In the genomic region with DNA sequence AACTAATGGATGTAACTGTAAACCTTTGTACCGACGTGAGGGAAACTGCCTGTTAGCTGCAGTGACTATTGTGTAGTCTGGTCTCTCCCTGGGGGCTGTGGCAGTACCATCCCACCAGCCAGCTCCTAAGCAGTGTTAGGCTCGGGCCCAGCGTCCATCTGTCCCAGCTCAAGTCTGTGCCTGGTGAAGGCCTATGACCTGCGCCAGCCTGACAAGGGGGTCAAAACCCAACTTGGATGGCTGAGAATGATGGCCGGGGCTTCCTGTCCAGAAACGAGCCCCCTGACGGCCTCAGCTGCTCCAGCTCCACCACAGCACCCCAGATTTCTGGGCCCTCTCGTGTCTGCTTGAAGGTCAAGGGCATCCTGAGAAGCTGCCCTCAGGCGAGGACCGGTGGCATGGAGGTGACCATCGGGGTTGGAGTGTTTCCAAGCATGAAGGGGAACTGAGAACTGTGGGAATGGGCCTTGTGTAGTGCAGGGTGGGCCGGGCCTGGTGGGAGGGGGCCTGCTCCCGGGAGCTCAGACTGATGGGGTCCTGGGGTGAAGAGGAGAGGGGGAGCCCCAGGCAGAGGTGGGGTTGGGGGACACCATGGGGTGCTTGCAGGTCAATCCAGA, we compare ENCODE assay signal across 15 cellular contexts. TPM values are rescaled to one million over a fixed set of nuclear protein-coding genes. Genes with fewer than 3 reads are reported as not detected.
DNase-seq lines count a peak whose midpoint lies in the region; ATAC-seq, FAIRE-seq and TF ChIP-seq lines count a peak whose summit lies in the region.
"Had no signal": no experiment of that assay in that cellular context is flagged by ENCODE, and none has a peak within 500 bp of the region (broad histone marks: within the 10 kb centered on the region; RNA-seq: fewer than 3 reads in every experiment).

No MANE protein-coding gene starts in this region.

- H3K9ac ChIP-seq in kidney (ENCODE audit: low read length in 2 of 2) = no peak overlapping the region

- TF ChIP-seq POLR2A in NB4 (IDR thresholded peaks at IDR 0.05; ENCODE audit: extremely low read depth, insufficient read length) (no peak), gastrocnemius medialis (IDR thresholded peaks at IDR 0.05) (no peak)

- ATAC-seq in gastrocnemius medialis = no peak
- ATAC-seq: activated T-helper 17 cell treated with anti-CD3 and anti-CD28 coated beads, Interleukin-2, amount 50 U/mL, for 72 hours had no signal

- H3K27ac ChIP-seq in DOHH2 (ENCODE audit: low read depth, low read length) (no peak overlapping the region; the same call in 1 of the 2 replicates), kidney (ENCODE audit: low read depth in 2 of 2, low read length in 2 of 2) (no peak overlapping the region), gastrocnemius medialis (peak overlapping the region in 3 of 4 donors; percentile 78 to 82 (median 82)), SJCRH30 (no peak overlapping the region)

- no peak for FAIRE-seq in kidney (lab: Jason Lieb, UNC)

- TF ChIP-seq CTCF in DOHH2 (IDR thresholded peaks at IDR 0.05; ENCODE audit: low read depth, low read length, poor library complexity, severe bottlenecking) (no peak), NB4 (IDR thresholded peaks at IDR 0.05; ENCODE audit: low read depth, low read length) (no peak), kidney (IDR thresholded peaks at IDR 0.05; ENCODE audit: borderline replicate concordance, extremely low read depth, insufficient read depth) (no peak), gastrocnemius medialis (IDR thresholded peaks at IDR 0.05 in 4 of 5, conservative IDR thresholded peaks at IDR 0.05 in 1 of 5) (no peak)

- DNase-seq in NB4 (ENCODE audit: low read depth) (peak; percentile 67), kidney (peak; percentile 74), gastrocnemius medialis (no peak), UCSD-AML1 (lab: John Stamatoyannopoulos, UW; ENCODE audit: unreplicated experiment) (no peak), hypothalamus (lab: John Stamatoyannopoulos, UW) (no peak), SJCRH30 (no peak)
- DNase-seq: activated CD4-positive, alpha-beta T cell treated with anti-CD3 and anti-CD28 coated beads for 1 hour; Karpas-422; NCI-H2081; NK-92 treated with Interleukin-12 subunit alpha and Interleukin-12 subunit beta, amount 100 ng/mL, for 24 hours had no signal

- H3K79me2 ChIP-seq in DOHH2 (ENCODE audit: control insufficient read depth, low read length) = no peaks in the 10 kb centered on the region

- H3K4me3 ChIP-seq in DOHH2 (ENCODE audit: low read length) = no peak overlapping the region
- H3K4me3 ChIP-seq in NB4 (ENCODE audit: low read depth, low read length) = no peak overlapping the region
- no peak overlapping the region for H3K4me3 ChIP-seq in kidney (ENCODE audit: low read length in 2 of 2)
- no peak overlapping the region for H3K4me3 ChIP-seq in gastrocnemius medialis
- no peak overlapping the region for H3K4me3 ChIP-seq in SJCRH30
- H3K4me3 ChIP-seq: mucosa of descending colon, testis had no signal

- H4K20me1 ChIP-seq in DOHH2 (ENCODE audit: control insufficient read depth, insufficient read depth, low read depth, low read length) = no peaks in the 10 kb centered on the region

- intact Hi-C loops in kidney (cut with DNase I) = no loop called here
- intact Hi-C loops in gastrocnemius medialis (cut with DNase I; ENCODE audit: low total_unique reads) = no loop called here

- in situ Hi-C loops in gastrocnemius medialis (cut with MboI; ENCODE audit: low sequenced_read_pairs in 4 of 4) = no loop called here

- no peaks in the 10 kb centered on the region for H3K9me2 ChIP-seq in DOHH2 (replicated peaks; ENCODE audit: control insufficient read depth, low read length)

- no peaks in the 10 kb centered on the region for H3K9me3 ChIP-seq in DOHH2 (ENCODE audit: control insufficient read depth, insufficient read depth, low read length)
- H3K9me3 ChIP-seq in kidney (ENCODE audit: control insufficient read depth in 1 of 2, low read length in 2 of 2) = no peaks in the 10 kb centered on the region
- no peaks in the 10 kb centered on the region for H3K9me3 ChIP-seq in gastrocnemius medialis
- no peaks in the 10 kb centered on the region for H3K9me3 ChIP-seq in SJCRH30 (replicated peaks)
- H3K9me3 ChIP-seq: mucosa of descending colon, testis had no signal

- H3F3A ChIP-seq in DOHH2 (ENCODE audit: control insufficient read depth, insufficient read depth) = no peaks in the 10 kb centered on the region

- peak overlapping the region; percentile 90; the same call in 1 of the 2 replicates for H3K4me2 ChIP-seq in DOHH2 (ENCODE audit: low read length)

- H3K27me3 ChIP-seq in DOHH2 (ENCODE audit: control insufficient read depth, low read length) (no peaks in the 10 kb centered on the region), gastrocnemius medialis (no peaks in the 10 kb centered on the region), SJCRH30 (no peaks in the 10 kb centered on the region)
- H3K27me3 ChIP-seq: testis had no signal

- H3K36me3 ChIP-seq in DOHH2 (ENCODE audit: control insufficient read depth, low read length) (no peaks in the 10 kb centered on the region), kidney (ENCODE audit: control insufficient read depth in 1 of 2, insufficient read depth in 2 of 2, low read length in 2 of 2) (no peaks in the 10 kb centered on the region), gastrocnemius medialis (no peaks in the 10 kb centered on the region), SJCRH30 (no peaks in the 10 kb centered on the region)

- H3K4me1 ChIP-seq in DOHH2 (ENCODE audit: control insufficient read depth, low read length) (peaks cover 67% of the 10 kb centered on the region), kidney (ENCODE audit: control insufficient read depth in 1 of 2, insufficient read depth in 1 of 2, low read depth in 1 of 2, low read length in 2 of 2) (peaks cover 0 to 3% of the 10 kb centered on the region in 2 donors), gastrocnemius medialis (peaks cover 6 to 22% of the 10 kb centered on the region in 2 donors), SJCRH30 (peaks cover 7% of the 10 kb centered on the region; the same call in 1 of the 2 replicates)
- H3K4me1 ChIP-seq: testis had no signal

RNA-seq across cellular contexts. Expression of a gene that starts 14.3 kb away (rescaled TPM):
- 39.8 TPM for total RNA-seq in kidney
- polyA plus RNA-seq in kidney (ENCODE audit: insufficient read depth, low read depth, low replicate concordance) = 7.3 TPM
- 1 to 10 TPM in 3 of 4 donors, under 1 TPM in 1; 0.44 to 7.0 (median 4.2) TPM for total RNA-seq in gastrocnemius medialis
- not detected in 2 replicates for total RNA-seq in SJCRH30 (2014; rRNA removed; shearing (Covaris generic))
- total RNA-seq: endothelial cell of umbilical vein had no signal
- polyA plus RNA-seq: endothelial cell of umbilical vein had no signal

RNA-seq across cellular contexts. Expression of a gene that starts 15.7 kb away (rescaled TPM):
- total RNA-seq in kidney = 80.6 TPM
- polyA plus RNA-seq in kidney (ENCODE audit: insufficient read depth, low read depth, low replicate concordance) = 93.2 TPM
- 10 to 100 TPM; 16.8 to 48.9 (median 25.6) TPM for total RNA-seq in gastrocnemius medialis
- total RNA-seq in SJCRH30 (2014; rRNA removed; shearing (Covaris generic)) = 17.3 and 24.4 TPM in 2 replicates

RNA-seq across cellular contexts. Expression of a gene that starts 33.6 kb away (rescaled TPM):
- total RNA-seq in kidney (103 TPM), gastrocnemius medialis (100 to 1,000 TPM; 243 to 350 (median 329) TPM)
- polyA plus RNA-seq in kidney (ENCODE audit: insufficient read depth, low read depth, low replicate concordance) = 171 TPM
- 236 and 258 TPM in 2 replicates for total RNA-seq in SJCRH30 (2014; rRNA removed; shearing (Covaris generic))

RNA-seq across cellular contexts. Expression of a gene that starts 40.2 kb away (rescaled TPM):
- total RNA-seq in kidney = 0.19 TPM
- 0.52 TPM for polyA plus RNA-seq in kidney (ENCODE audit: insufficient read depth, low read depth, low replicate concordance)
- total RNA-seq in gastrocnemius medialis = under 1 TPM in 1 of 4 donors, not detected in 3; 0.07 TPM
- not detected in 2 replicates for total RNA-seq in SJCRH30 (2014; rRNA removed; shearing (Covaris generic))
- total RNA-seq: activated T-helper 17 cell treated with anti-CD3 and anti-CD28 coated beads, Interleukin-2, amount 50 U/mL, for 72 hours; endothelial cell of umbilical vein had no signal
- polyA plus RNA-seq: endothelial cell of umbilical vein had no signal

RNA-seq across cellular contexts. Expression of a gene that starts 56.3 kb away (rescaled TPM):
- total RNA-seq in kidney = 0.41 TPM
- 0.28 TPM for polyA plus RNA-seq in kidney (ENCODE audit: insufficient read depth, low read depth, low replicate concordance)
- total RNA-seq in gastrocnemius medialis = 10 to 100 TPM; 48.9 to 68.6 (median 59.4) TPM
- 91.3 and 93.5 TPM in 2 replicates for total RNA-seq in SJCRH30 (2014; rRNA removed; shearing (Covaris generic))

Comparison
In these comparisons a context has a peak if more than half of its experiments do, and no peak if none do; other contexts are left out.
1. H3K27ac ChIP-seq: peak in gastrocnemius medialis (3 of 4); none in DOHH2 (single experiment), kidney (0 of 2) and SJCRH30 (single experiment).
2. DNase-seq: peak in NB4 (single experiment) and kidney (single experiment); none in gastrocnemius medialis (0 of 2), UCSD-AML1 (single experiment), hypothalamus (0 of 51) and SJCRH30 (0 of 2).